In genomic region chr9:96453625-96454024, GRCh38 we compare ENCODE assay signal across 9 cellular contexts. TPM values are rescaled to one million over a fixed set of nuclear protein-coding genes. Genes with fewer than 3 reads are reported as not detected.
DNase-seq lines count a peak whose midpoint lies in the region; ATAC-seq and TF ChIP-seq lines count a peak whose summit lies in the region.
"Had no signal": no experiment of that assay in that cellular context is flagged by ENCODE, and none has a peak within 500 bp of the region (broad histone marks: within the 10 kb centered on the region; RNA-seq: fewer than 3 reads in every experiment).

No MANE protein-coding gene starts in this region.

- no peak overlapping the region for H3K4me3 ChIP-seq in mesenchymal stem cell (ENCODE audit: insufficient read depth in 1 of 2, low read depth in 1 of 2, low read length in 2 of 2)

- H3K23ac ChIP-seq in mesenchymal stem cell (ENCODE audit: low read length in 2 of 2): no peak overlapping the region

- DNase-seq in HFFc6 (peak; percentile 47), mesenchymal stem cell (peak; percentile 40), ureter (ENCODE audit: low spot score) (no peak)
- DNase-seq: activated naive CD8-positive, alpha-beta T cell treated with anti-CD3 and anti-CD28 coated beads, Interleukin-2, amount 10 ng/mL, durations not matched to agents 7 days and 5 days had no signal

- WGBS in mesenchymal stem cell: 88% methylated on average over 2 of the region's 2 CpGs

- no peak overlapping the region for H2BK5ac ChIP-seq in mesenchymal stem cell (ENCODE audit: low read depth, low read length, poor library complexity, severe bottlenecking)

- no peaks in the 10 kb centered on the region for H3K9me3 ChIP-seq in mesenchymal stem cell (ENCODE audit: control insufficient read depth, low read length)

- no peak overlapping the region for H2BK120ac ChIP-seq in mesenchymal stem cell (ENCODE audit: low read depth, low read length)

- TF ChIP-seq CTCF in C4-2B (conservative IDR thresholded peaks at IDR 0.05): peak; percentile 71
- TF ChIP-seq CTCF in HFFc6 (IDR thresholded peaks at IDR 0.05): peak; percentile 71
- peak; percentile 37 to 64 for TF ChIP-seq CTCF in brain (conservative IDR thresholded peaks at IDR 0.05)

- H3K79me1 ChIP-seq in mesenchymal stem cell (replicated peaks; ENCODE audit: low read length, poor library complexity, severe bottlenecking): peaks cover 12% of the 10 kb centered on the region

- peaks cover 0 to 5% of the 10 kb centered on the region in 2 experiments for H3K36me3 ChIP-seq in mesenchymal stem cell (ENCODE audit: control insufficient read depth in 1 of 2, insufficient read depth in 2 of 2, low read depth in 1 of 2, low read length in 2 of 2)

- H3K4me1 Mint-ChIP-seq in HFFc6 (ENCODE audit: low read depth) (peaks cover 43% of the 10 kb centered on the region), brain (peaks cover 41% of the 10 kb centered on the region)

- no peaks in the 10 kb centered on the region; the same call in 1 of the 2 replicates for H3K27me3 Mint-ChIP-seq in HFFc6 (ENCODE audit: insufficient read depth)
- peaks cover 4% of the 10 kb centered on the region for H3K27me3 Mint-ChIP-seq in brain

- peaks cover 4% of the 10 kb centered on the region; the same call in 1 of the 2 replicates for H3K36me3 Mint-ChIP-seq in HFFc6 (ENCODE audit: low read depth)
- H3K36me3 Mint-ChIP-seq in brain: peaks cover 4% of the 10 kb centered on the region

- no peak overlapping the region for H3K4ac ChIP-seq in mesenchymal stem cell (ENCODE audit: low read depth in 1 of 2, low read length in 2 of 2)

- no peaks in the 10 kb centered on the region for H3K27me3 ChIP-seq in mesenchymal stem cell (ENCODE audit: control insufficient read depth in 1 of 2, insufficient read depth in 1 of 2, low read length in 2 of 2)

- no peaks in the 10 kb centered on the region for H3K9me3 Mint-ChIP-seq in HFFc6
- H3K9me3 Mint-ChIP-seq in brain: no peaks in the 10 kb centered on the region
- H3K9me3 Mint-ChIP-seq: activated naive CD8-positive, alpha-beta T cell treated with anti-CD3 and anti-CD28 coated beads, Interleukin-2, amount 10 ng/mL, durations not matched to agents 7 days and 5 days had no signal

- H3K9ac ChIP-seq in mesenchymal stem cell (ENCODE audit: low read length): peak overlapping the region; percentile 9

- H3K4me2 ChIP-seq in mesenchymal stem cell (ENCODE audit: low read length, poor library complexity, severe bottlenecking): no peak overlapping the region

- H3K18ac ChIP-seq in mesenchymal stem cell (ENCODE audit: low read depth in 1 of 2, low read length in 2 of 2): no peak overlapping the region

- H3K27ac ChIP-seq in C4-2B (no peak overlapping the region), mesenchymal stem cell (ENCODE audit: low read length, poor library complexity, severe bottlenecking) (no peak overlapping the region)

- no peak overlapping the region for H4K91ac ChIP-seq in mesenchymal stem cell (ENCODE audit: low read length)

- no peak overlapping the region for H3K14ac ChIP-seq in mesenchymal stem cell (ENCODE audit: low read length in 2 of 2)

- no peak overlapping the region for H2BK15ac ChIP-seq in mesenchymal stem cell (ENCODE audit: low read depth, poor library complexity, severe bottlenecking)

- H2BK12ac ChIP-seq in mesenchymal stem cell (ENCODE audit: low read length in 2 of 2): no peak overlapping the region

- no peak overlapping the region for H4K8ac ChIP-seq in mesenchymal stem cell (ENCODE audit: low read length)

- no peak overlapping the region for H2AK5ac ChIP-seq in mesenchymal stem cell (ENCODE audit: low read length, severe bottlenecking)

- peaks cover 2% of the 10 kb centered on the region for H3K4me1 ChIP-seq in mesenchymal stem cell (ENCODE audit: control insufficient read depth, insufficient read depth, low read depth, low read length)

- H3K27ac Mint-ChIP-seq in HFFc6 (no peak overlapping the region), brain (peak overlapping the region in 2 of 5 experiments; percentile 3 to 15)
- H3K27ac Mint-ChIP-seq: activated naive CD8-positive, alpha-beta T cell treated with anti-CD3 and anti-CD28 coated beads, Interleukin-2, amount 10 ng/mL, durations not matched to agents 7 days and 5 days had no signal

- no peak for ATAC-seq in HG02642 (IDR thresholded peaks at IDR 0.05; ENCODE audit: poor library complexity, unreplicated experiment)
- no peak for ATAC-seq in HG02970 (IDR thresholded peaks at IDR 0.05; ENCODE audit: low FRiP score, unreplicated experiment)
- ATAC-seq in GM18861 (IDR thresholded peaks at IDR 0.05; ENCODE audit: unreplicated experiment): no peak

- no peak overlapping the region for H2AFZ ChIP-seq in mesenchymal stem cell (ENCODE audit: low read depth, low read length)

- H3K4me3 Mint-ChIP-seq in HFFc6 (no peak overlapping the region), brain (peak overlapping the region; percentile 0 to 57 (median 36))
- H3K4me3 Mint-ChIP-seq: activated naive CD8-positive, alpha-beta T cell treated with anti-CD3 and anti-CD28 coated beads, Interleukin-2, amount 10 ng/mL, durations not matched to agents 7 days and 5 days had no signal

RNA-seq across cellular contexts. Expression of gene HABP4, which starts 3.7 kb away (rescaled TPM):
- 10 to 100 TPM; 20.1 to 26.6 (median 24.9) TPM for total RNA-seq in HFFc6 (2021; fragmentation: NEBNext Ultra II Directional; extraction: Animal tissue kit (Norgen Biotek cat#: 25700))
- polyA plus RNA-seq in brain (ENCODE audit: insufficient read depth, low read depth, low replicate concordance): 44.6 TPM
- 19.7 TPM for polyA plus RNA-seq in mesenchymal stem cell (2013, experiment 1 of 2)
- 18.7 TPM for polyA plus RNA-seq in mesenchymal stem cell (2013, experiment 2 of 2)
- total RNA-seq in ureter: 13.4 TPM

RNA-seq across cellular contexts. Expression of gene ZNF367, which starts 35.5 kb away (rescaled TPM):
- 10 to 100 TPM in 5 of 6 experiments, 1 to 10 TPM in 1; 6.1 to 12.2 (median 11.5) TPM for total RNA-seq in HFFc6 (2021; fragmentation: NEBNext Ultra II Directional; extraction: Animal tissue kit (Norgen Biotek cat#: 25700))
- polyA plus RNA-seq in brain (ENCODE audit: insufficient read depth, low read depth, low replicate concordance): 10.4 TPM
- 0.66 TPM for polyA plus RNA-seq in mesenchymal stem cell (2013, experiment 1 of 2)
- polyA plus RNA-seq in mesenchymal stem cell (2013, experiment 2 of 2): 0.62 TPM
- total RNA-seq in ureter: 1.8 TPM
